In the genomic region with DNA sequence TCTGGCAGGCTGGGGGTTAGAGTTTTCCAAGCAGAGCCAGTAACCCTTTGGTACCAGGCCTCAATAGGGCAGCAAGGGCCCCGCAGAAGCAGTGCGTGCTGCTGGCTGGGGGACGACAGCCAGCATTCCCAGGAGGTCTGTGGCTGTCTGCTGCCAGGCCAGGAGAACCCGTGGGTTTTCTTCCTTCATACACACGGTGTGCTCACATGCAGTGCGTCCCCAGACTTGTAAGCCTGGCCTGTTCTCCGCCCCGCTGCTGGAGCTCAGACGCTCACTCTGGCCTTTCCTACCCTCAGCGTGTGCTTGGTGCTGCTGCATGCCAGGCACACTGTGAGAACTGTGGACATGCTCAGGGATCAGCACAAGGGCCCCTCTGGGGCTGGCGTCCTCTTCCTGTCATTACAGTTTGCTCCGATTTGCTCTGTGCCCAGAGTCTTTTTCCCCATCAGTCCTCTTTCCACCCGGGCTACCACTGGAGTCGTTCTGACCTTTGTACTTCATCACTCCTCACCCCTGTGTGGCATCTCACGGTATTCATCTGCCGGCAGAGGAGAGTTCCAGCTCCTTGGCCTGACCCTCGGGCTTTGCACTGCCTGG, we compare ENCODE assay signal across 15 cellular contexts.
DNase-seq lines count a peak whose midpoint lies in the region; ATAC-seq lines count a peak whose summit lies in the region.
"Had no signal": no experiment of that assay in that cellular context is flagged by ENCODE, and none has a peak within 500 bp of the region (broad histone marks: within the 10 kb centered on the region; RNA-seq: fewer than 3 reads in every experiment).

No MANE protein-coding gene starts in this region.

- peak overlapping the region; percentile 86 for H3K27ac ChIP-seq in thymus (ENCODE audit: low read depth)
- H3K27ac ChIP-seq: esophagus muscularis mucosa, heart right ventricle, psoas muscle, upper lobe of right lung had no signal

- H3K27ac Mint-ChIP-seq in activated CD4-positive, alpha-beta memory T cell treated with anti-CD3 and anti-CD28 coated beads for 36 hours = peak overlapping the region; percentile 70
- H3K27ac Mint-ChIP-seq: GM23338 had no signal

- no peak overlapping the region for H3K4me3 Mint-ChIP-seq in activated CD4-positive, alpha-beta memory T cell treated with anti-CD3 and anti-CD28 coated beads for 36 hours
- H3K4me3 Mint-ChIP-seq: GM23338 had no signal

- POLR2A ChIA-PET in activated CD4-positive, alpha-beta memory T cell treated with anti-CD3 and anti-CD28 coated beads for 36 hours (lab: Charles Lee) = no interaction called here

- H3K9me3 ChIP-seq in thymus (ENCODE audit: control insufficient read depth) = no peaks in the 10 kb centered on the region
- H3K9me3 ChIP-seq: esophagus muscularis mucosa, heart right ventricle, psoas muscle, upper lobe of right lung had no signal

- no peak overlapping the region for H3K4me3 ChIP-seq in thymus (ENCODE audit: low read length)
- H3K4me3 ChIP-seq: esophagus muscularis mucosa, GM23338, heart right ventricle, psoas muscle, upper lobe of right lung had no signal

- CTCF ChIA-PET in activated CD4-positive, alpha-beta memory T cell treated with anti-CD3 and anti-CD28 coated beads for 36 hours (lab: Charles Lee) = no interaction called here

- DNase-seq in activated CD8-positive, alpha-beta memory T cell treated with anti-CD3 and anti-CD28 coated beads, Interleukin-2, amount 50 U/mL, for 48 hours = peak; percentile 48
- DNase-seq in activated CD8-positive, alpha-beta memory T cell treated with anti-CD3 and anti-CD28 coated beads, Interleukin-2, amount 50 U/mL, for 4 hours = no peak
- DNase-seq in activated CD4-positive, alpha-beta memory T cell treated with anti-CD3 and anti-CD28 coated beads for 36 hours = no peak
- DNase-seq in islet precursor cell (peak; percentile 46), activated gamma-delta T cell (lab: John Stamatoyannopoulos, UW) (no peak)
- DNase-seq: amygdala, heart right ventricle, NCI-H1048, psoas muscle had no signal

- H3K27me3 Mint-ChIP-seq in activated CD4-positive, alpha-beta memory T cell treated with anti-CD3 and anti-CD28 coated beads for 36 hours = no peaks in the 10 kb centered on the region

- H3K9me3 Mint-ChIP-seq in activated CD4-positive, alpha-beta memory T cell treated with anti-CD3 and anti-CD28 coated beads for 36 hours = no peaks in the 10 kb centered on the region
- H3K9me3 Mint-ChIP-seq: GM23338 had no signal

- peaks cover 60% of the 10 kb centered on the region for H3K4me1 ChIP-seq in thymus (ENCODE audit: control insufficient read depth, insufficient read depth, low read length)
- H3K4me1 ChIP-seq: psoas muscle, upper lobe of right lung had no signal

- H3K27me3 ChIP-seq in thymus (ENCODE audit: control insufficient read depth, insufficient read depth) = no peaks in the 10 kb centered on the region
- H3K27me3 ChIP-seq: esophagus muscularis mucosa, heart right ventricle, upper lobe of right lung had no signal

- intact Hi-C loops in activated CD4-positive, alpha-beta memory T cell treated with anti-CD3 and anti-CD28 coated beads for 36 hours (cut with micrococcal nuclease) = no loop called here

- no peak for ATAC-seq in GM21447 (IDR thresholded peaks at IDR 0.05; ENCODE audit: unreplicated experiment)
- ATAC-seq in HG03135 (IDR thresholded peaks at IDR 0.05; ENCODE audit: unreplicated experiment) = no peak
- ATAC-seq: upper lobe of right lung had no signal

- H3K36me3 Mint-ChIP-seq in activated CD4-positive, alpha-beta memory T cell treated with anti-CD3 and anti-CD28 coated beads for 36 hours = no peaks in the 10 kb centered on the region

- H3K36me3 ChIP-seq in thymus (ENCODE audit: control insufficient read depth, insufficient read depth) = no peaks in the 10 kb centered on the region
- H3K36me3 ChIP-seq: upper lobe of right lung had no signal

- WGBS in thymus = 90% methylated on average over 17 of the region's 17 CpGs

- H3K4me1 Mint-ChIP-seq in activated CD4-positive, alpha-beta memory T cell treated with anti-CD3 and anti-CD28 coated beads for 36 hours (ENCODE audit: low read depth) = peaks cover 48% of the 10 kb centered on the region
- H3K4me1 Mint-ChIP-seq: GM23338 had no signal

Comparison
In these comparisons a context has a peak if more than half of its experiments do, and no peak if none do; other contexts are left out.
1. DNase-seq: peak in activated CD8-positive, alpha-beta memory T cell treated with anti-CD3 and anti-CD28 coated beads, Interleukin-2, amount 50 U/mL, for 48 hours (single experiment) and islet precursor cell (single experiment); none in activated CD8-positive, alpha-beta memory T cell treated with anti-CD3 and anti-CD28 coated beads, Interleukin-2, amount 50 U/mL, for 4 hours (single experiment), activated CD4-positive, alpha-beta memory T cell treated with anti-CD3 and anti-CD28 coated beads for 36 hours (single experiment) and activated gamma-delta T cell (single experiment).